In genomic region chr18:24039666-24040065, GRCh38 we compare ENCODE assay signal across 18 cellular contexts. TPM values are rescaled to one million over a fixed set of nuclear protein-coding genes. Genes with fewer than 3 reads are reported as not detected.
DNase-seq lines count a peak whose midpoint lies in the region; ATAC-seq and TF ChIP-seq lines count a peak whose summit lies in the region.
"Had no signal": no experiment of that assay in that cellular context is flagged by ENCODE, and none has a peak within 500 bp of the region (broad histone marks: within the 10 kb centered on the region; RNA-seq: fewer than 3 reads in every experiment).

No MANE protein-coding gene starts in this region.

- no peak overlapping the region for H3K27ac ChIP-seq in CD8-positive, alpha-beta T cell (ENCODE audit: low read depth, low read length)
- H3K27ac ChIP-seq: cardiac muscle cell, esophagus muscularis mucosa, Peyer's patch, uterus had no signal

- in situ Hi-C loops in G401 (cut with HindIII; ENCODE audit: low sequenced_read_pairs), result no loop called here

- no peaks in the 10 kb centered on the region for H3K27me3 ChIP-seq in CD8-positive, alpha-beta T cell (ENCODE audit: insufficient read depth, low read length)
- H3K27me3 ChIP-seq in BE2C, result no peaks in the 10 kb centered on the region
- H3K27me3 ChIP-seq: cardiac muscle cell, esophagus muscularis mucosa, Peyer's patch, uterus had no signal

- H3K36me3 Mint-ChIP-seq in CD8-positive, alpha-beta T cell, result peaks cover 36% of the 10 kb centered on the region
- H3K36me3 Mint-ChIP-seq in activated naive CD8-positive, alpha-beta T cell, result peaks cover 6% of the 10 kb centered on the region
- no peaks in the 10 kb centered on the region for H3K36me3 Mint-ChIP-seq in natural killer cell treated with Interleukin-12 subunit alpha and Interleukin-12 subunit beta and Interleukin-15 and Interleukin-18, amount 100 ng/mL, for 72 hours

- no peaks in the 10 kb centered on the region for H3K9me3 ChIP-seq in CD8-positive, alpha-beta T cell (ENCODE audit: low read length)
- no peaks in the 10 kb centered on the region for H3K9me3 ChIP-seq in BE2C
- H3K9me3 ChIP-seq: esophagus muscularis mucosa, Peyer's patch, SK-N-SH, uterus had no signal

- ATAC-seq in CD8-positive, alpha-beta T cell, result peak; percentile 26
- peak; percentile 53 to 55 for ATAC-seq in natural killer cell treated with Interleukin-12 subunit alpha and Interleukin-12 subunit beta and Interleukin-15 and Interleukin-18, amount 100 ng/mL, for 72 hours
- ATAC-seq: left ventricle myocardium superior had no signal

- TF ChIP-seq CTCF in CD8-positive, alpha-beta T cell (IDR thresholded peaks at IDR 0.05), result no peak
- TF ChIP-seq CTCF in BE2C (IDR thresholded peaks at IDR 0.05; ENCODE audit: low read depth, low read length), result no peak

- CTCF ChIA-PET in CD8-positive, alpha-beta T cell (lab: Charles Lee), result interaction anchor here (1.0 to 1.9 kb wide), 2 partner anchors 20 to 121 kb away, joined by 3 to 5 read pairs; no protein-coding TSS in a partner anchor

- H3K27me3 Mint-ChIP-seq in CD8-positive, alpha-beta T cell (ENCODE audit: low read depth), result no peaks in the 10 kb centered on the region
- no peaks in the 10 kb centered on the region for H3K27me3 Mint-ChIP-seq in activated naive CD8-positive, alpha-beta T cell
- no peaks in the 10 kb centered on the region for H3K27me3 Mint-ChIP-seq in natural killer cell treated with Interleukin-12 subunit alpha and Interleukin-12 subunit beta and Interleukin-15 and Interleukin-18, amount 100 ng/mL, for 72 hours

- H3K27ac Mint-ChIP-seq in CD8-positive, alpha-beta T cell, result peak overlapping the region; percentile 47
- H3K27ac Mint-ChIP-seq in activated naive CD8-positive, alpha-beta T cell, result peak overlapping the region; percentile 25
- peak overlapping the region; percentile 42 to 59 for H3K27ac Mint-ChIP-seq in natural killer cell treated with Interleukin-12 subunit alpha and Interleukin-12 subunit beta and Interleukin-15 and Interleukin-18, amount 100 ng/mL, for 72 hours

- peaks cover 95% of the 10 kb centered on the region for H3K4me1 Mint-ChIP-seq in CD8-positive, alpha-beta T cell (ENCODE audit: low read depth)
- H3K4me1 Mint-ChIP-seq in activated naive CD8-positive, alpha-beta T cell (ENCODE audit: low read depth), result peaks cover 82% of the 10 kb centered on the region
- peaks cover 54 to 72% of the 10 kb centered on the region in 2 donors for H3K4me1 Mint-ChIP-seq in natural killer cell treated with Interleukin-12 subunit alpha and Interleukin-12 subunit beta and Interleukin-15 and Interleukin-18, amount 100 ng/mL, for 72 hours (ENCODE audit: low read depth in 2 of 2)

- DNase-seq in CD8-positive, alpha-beta T cell, result no peak
- DNase-seq in MV-4-11 (lab: John Stamatoyannopoulos, UW) (peak; percentile 78), G401 (ENCODE audit: low spot score) (no peak), NCI-H2227 (lab: John Stamatoyannopoulos, UW; ENCODE audit: unreplicated experiment) (no peak), BE2C (no peak)
- DNase-seq in natural killer cell treated with Interleukin-12 subunit alpha and Interleukin-12 subunit beta and Interleukin-15 and Interleukin-18, amount 100 ng/mL, for 72 hours (ENCODE audit: low spot score), result no peak
- DNase-seq: activated CD4-positive, alpha-beta T cell treated with anti-CD3 and anti-CD28 coated beads, Interleukin-2, amount 50 U/mL, for 1 hour; glutamatergic neuron; left ventricle myocardium superior; NCI-H1436 treated with DMSO at 0.1 percent for 48 hours; NCI-H774; Peyer's patch; posterior cingulate gyrus; SK-N-SH; uterus had no signal

- intact Hi-C loops in CD8-positive, alpha-beta T cell (cut with DNase I, micrococcal nuclease), result loop anchor here in 1 of 2 experiments (2.0 kb wide), 1 partner anchor 15 kb away; no protein-coding TSS in a partner anchor

- H3K4me3 ChIP-seq in CD8-positive, alpha-beta T cell (ENCODE audit: low read depth, low read length), result no peak overlapping the region
- no peak overlapping the region for H3K4me3 ChIP-seq in BE2C (ENCODE audit: low read depth, low read length)
- H3K4me3 ChIP-seq: cardiac muscle cell, esophagus muscularis mucosa, Peyer's patch, uterus had no signal

- H3K4me1 ChIP-seq in CD8-positive, alpha-beta T cell (ENCODE audit: insufficient read depth, low read length), result peaks cover 55% of the 10 kb centered on the region
- no peaks in the 10 kb centered on the region for H3K4me1 ChIP-seq in BE2C
- H3K4me1 ChIP-seq: esophagus muscularis mucosa, uterus had no signal

- H3K36me3 ChIP-seq in CD8-positive, alpha-beta T cell (ENCODE audit: insufficient read depth, low read length), result no peaks in the 10 kb centered on the region
- no peaks in the 10 kb centered on the region for H3K36me3 ChIP-seq in BE2C
- H3K36me3 ChIP-seq: cardiac muscle cell, esophagus muscularis mucosa, Peyer's patch, uterus had no signal

- H3K9me3 Mint-ChIP-seq in CD8-positive, alpha-beta T cell, result no peaks in the 10 kb centered on the region
- no peaks in the 10 kb centered on the region for H3K9me3 Mint-ChIP-seq in activated naive CD8-positive, alpha-beta T cell (ENCODE audit: low read depth)
- no peaks in the 10 kb centered on the region for H3K9me3 Mint-ChIP-seq in natural killer cell treated with Interleukin-12 subunit alpha and Interleukin-12 subunit beta and Interleukin-15 and Interleukin-18, amount 100 ng/mL, for 72 hours

- POLR2A ChIA-PET in CD8-positive, alpha-beta T cell (lab: Charles Lee), result interaction anchor here (1.3 kb wide), 1 partner anchor 12 kb away, joined by 3 read pairs; no protein-coding TSS in a partner anchor

- H3K4me3 Mint-ChIP-seq in CD8-positive, alpha-beta T cell, result peak overlapping the region; percentile 4
- H3K4me3 Mint-ChIP-seq in activated naive CD8-positive, alpha-beta T cell, result no peak overlapping the region
- peak overlapping the region; percentile 70 for H3K4me3 Mint-ChIP-seq in natural killer cell treated with Interleukin-12 subunit alpha and Interleukin-12 subunit beta and Interleukin-15 and Interleukin-18, amount 100 ng/mL, for 72 hours

RNA-seq across cellular contexts. Expression of gene TTC39C, which starts 25.1 kb away (rescaled TPM):
- total RNA-seq in CD8-positive, alpha-beta T cell, result 10 to 100 TPM; 84.7 to 85.7 TPM
- total RNA-seq in natural killer cell treated with Interleukin-12 subunit alpha and Interleukin-12 subunit beta and Interleukin-15 and Interleukin-18, amount 100 ng/mL, for 72 hours, result 10 to 100 TPM; 54.8 to 69.7 TPM
- total RNA-seq in G401 (2014; rRNA removed; shearing (Covaris generic)), result 3.1 and 4.1 TPM in 2 replicates
- 5.4 TPM for polyA plus RNA-seq in BE2C (2012; ENCODE audit: insufficient read depth, insufficient read length, low read depth)

Comparison
In these comparisons a context has a peak if more than half of its experiments do, and no peak if none do; other contexts are left out.
1. RNA of gene TTC39C, which starts 25.1 kb away (total RNA-seq): 84.7 to 85.7 TPM in CD8-positive, alpha-beta T cell and 54.8 to 69.7 TPM in natural killer cell treated with Interleukin-12 subunit alpha and Interleukin-12 subunit beta and Interleukin-15 and Interleukin-18, amount 100 ng/mL, for 72 hours; 3.1 to 4.1 TPM in G401; every median in the first group is over 10 times any median in the second.
2. Peak in every context shown above with its lines, with median percentiles within 50 percentile points of each other: H3K27ac Mint-ChIP-seq.